ENCODE assay signal across 1 cellular context in genomic region chr6:107026965-107027364, GRCh38.
TF ChIP-seq lines count a peak whose summit lies in the region.

No MANE protein-coding gene starts in this region.

TF ChIP-seq in K562, 482 proteins besides CTCF, POLR2A, EP300 and RAD21:
- TF ChIP-seq SNRNP70 (optimal IDR thresholded peaks at IDR 0.05; ENCODE audit: low read depth, low read length) (no peak), U2AF1 (optimal IDR thresholded peaks at IDR 0.05; ENCODE audit: low read depth, low read length) (no peak), ATF7 (IDR thresholded peaks at IDR 0.05) (no peak), JUN (IDR thresholded peaks at IDR 0.05; ENCODE audit: borderline replicate concordance, low read depth, low read length) (no peak), JUN (CRISPR knock-in tag; IDR thresholded peaks at IDR 0.05; ENCODE audit: borderline replicate concordance) (no peak), DPF2 (IDR thresholded peaks at IDR 0.05) (no peak), PHTF2 (CRISPR knock-in tag; IDR thresholded peaks at IDR 0.05) (no peak), ZNF584 (CRISPR knock-in tag; IDR thresholded peaks at IDR 0.05; ENCODE audit: low read depth) (no peak), ATF4 (CRISPR knock-in tag; IDR thresholded peaks at IDR 0.05) (no peak), POLR2AphosphoS5 (IDR thresholded peaks at IDR 0.05; ENCODE audit: control insufficient read depth, insufficient read depth, low read depth, low read length) (no peak)
